9 cellular contexts compared by ENCODE assay signal in genomic region chr3:72891053-72891855, GRCh38. TPM values are rescaled to one million over a fixed set of nuclear protein-coding genes. Genes with fewer than 3 reads are reported as not detected.
DNase-seq lines count a peak whose midpoint lies in the region; ATAC-seq and TF ChIP-seq lines count a peak whose summit lies in the region.
"Had no signal": no experiment of that assay in that cellular context is flagged by ENCODE, and none has a peak within 500 bp of the region (broad histone marks: within the 10 kb centered on the region; RNA-seq: fewer than 3 reads in every experiment).

No MANE protein-coding gene starts in this region.

- ATAC-seq in Right ventricle myocardium superior (ENCODE audit: poor library complexity): peak; percentile 64
- no peak for ATAC-seq in HG03520 (IDR thresholded peaks at IDR 0.05; ENCODE audit: unreplicated experiment)
- ATAC-seq: stimulated activated naive CD8-positive, alpha-beta T cell treated with anti-CD3 and anti-CD28 coated beads, Interleukin-15, Interleukin-2, amounts not matched to agents 100 U/mL and 50 U/mL, for 24 hours had no signal

- intact Hi-C loops in Right ventricle myocardium superior (cut with DNase I): no loop called here
- intact Hi-C loops in stomach (cut with DNase I; ENCODE audit: low total_unique reads): no loop called here

- peak overlapping the region; percentile 68 for H3K4me3 Mint-ChIP-seq in HFFc6

- no peak overlapping the region for H3K4me3 ChIP-seq in stomach

- TF ChIP-seq POLR2A in stomach (IDR thresholded peaks at IDR 0.05): no peak

- DNase-seq in HFFc6 (peak; percentile 87), SW480 (ENCODE audit: low spot score) (peak; percentile 68), Right ventricle myocardium superior (peak; percentile 68), stomach (no peak), cortex of kidney (lab: John Stamatoyannopoulos, UW) (no peak), DMS114 treated with DMSO at 0.1 percent for 48 hours (lab: John Stamatoyannopoulos, UW; ENCODE audit: unreplicated experiment) (no peak), occipital lobe (lab: John Stamatoyannopoulos, UW) (no peak)
- DNase-seq: stimulated activated naive CD8-positive, alpha-beta T cell treated with anti-CD3 and anti-CD28 coated beads, Interleukin-15, Interleukin-2, amounts not matched to agents 100 U/mL and 50 U/mL, for 24 hours had no signal

- H3K4me1 ChIP-seq in stomach: peaks cover 11 to 38% (median 29%) of the 10 kb centered on the region in 4 donors

- H3K27ac Mint-ChIP-seq in HFFc6: peak overlapping the region; percentile 86

- H3K9me3 ChIP-seq in stomach: no peaks in the 10 kb centered on the region

- H3K27me3 ChIP-seq in stomach: peaks cover 0 to 3% (median 0%) of the 10 kb centered on the region in 3 donors

- H3K4me1 Mint-ChIP-seq in HFFc6 (ENCODE audit: low read depth): peaks cover 65% of the 10 kb centered on the region

- peaks cover 13% of the 10 kb centered on the region for H3K27me3 Mint-ChIP-seq in HFFc6 (ENCODE audit: insufficient read depth)

- H3K36me3 Mint-ChIP-seq in HFFc6 (ENCODE audit: low read depth): no peaks in the 10 kb centered on the region

- TF ChIP-seq EP300 in stomach (IDR thresholded peaks at IDR 0.05): no peak

- 15 to 32% (median 29%) methylated on average over 8 of the region's 8 CpGs for WGBS in stomach, 5 donors

- peak overlapping the region in 4 of 5 donors; percentile 22 to 79 (median 53) for H3K27ac ChIP-seq in stomach

- 0 out of 2 replicates have a peak, but pooled peaks have one; percentile 28 for TF ChIP-seq CTCF in HFFc6 (IDR thresholded peaks at IDR 0.05)
- TF ChIP-seq CTCF in stomach (IDR thresholded peaks at IDR 0.05): no peak

- H3K36me3 ChIP-seq in stomach: no peaks in the 10 kb centered on the region

- H3K9me3 Mint-ChIP-seq in HFFc6: no peaks in the 10 kb centered on the region

RNA-seq across cellular contexts. Expression of gene GXYLT2, which starts 3.4 kb away (rescaled TPM):
- total RNA-seq in HFFc6 (2021; fragmentation: NEBNext Ultra II Directional; extraction: Animal tissue kit (Norgen Biotek cat#: 25700)): 1 to 10 TPM; 2.0 to 4.2 (median 2.8) TPM
- total RNA-seq in Right ventricle myocardium superior: 10.2 TPM
- total RNA-seq in stomach: 10 to 100 TPM in 2 of 5 donors, 1 to 10 TPM in 1, under 1 TPM in 2; 0.45 to 27.0 (median 4.2) TPM
- 1 to 10 TPM in 2 of 3 donors, under 1 TPM in 1; 0.40 to 1.5 (median 1.2) TPM for polyA plus RNA-seq in stomach
- total RNA-seq in occipital lobe: 4.7 TPM

RNA-seq across cellular contexts. Expression of gene SHQ1, which starts 43.0 kb away (rescaled TPM):
- 10 to 100 TPM; 18.4 to 21.1 (median 20.2) TPM for total RNA-seq in HFFc6 (2021; fragmentation: NEBNext Ultra II Directional; extraction: Animal tissue kit (Norgen Biotek cat#: 25700))
- total RNA-seq in Right ventricle myocardium superior: 15.1 TPM
- 10 to 100 TPM; 11.7 to 77.9 (median 30.7) TPM for total RNA-seq in stomach
- polyA plus RNA-seq in stomach: 1 to 10 TPM; 7.5 to 7.9 (median 7.6) TPM
- 24.8 TPM for total RNA-seq in occipital lobe

Comparison
In these comparisons a context has a peak if more than half of its experiments do, and no peak if none do; other contexts are left out.
1. DNase-seq: peak in HFFc6 (single experiment), SW480 (single experiment) and Right ventricle myocardium superior (single experiment); none in stomach (single experiment), cortex of kidney (single experiment), DMS114 treated with DMSO at 0.1 percent for 48 hours (single experiment) and occipital lobe (single experiment).